13 cellular contexts compared by ENCODE assay signal in the genomic region with DNA sequence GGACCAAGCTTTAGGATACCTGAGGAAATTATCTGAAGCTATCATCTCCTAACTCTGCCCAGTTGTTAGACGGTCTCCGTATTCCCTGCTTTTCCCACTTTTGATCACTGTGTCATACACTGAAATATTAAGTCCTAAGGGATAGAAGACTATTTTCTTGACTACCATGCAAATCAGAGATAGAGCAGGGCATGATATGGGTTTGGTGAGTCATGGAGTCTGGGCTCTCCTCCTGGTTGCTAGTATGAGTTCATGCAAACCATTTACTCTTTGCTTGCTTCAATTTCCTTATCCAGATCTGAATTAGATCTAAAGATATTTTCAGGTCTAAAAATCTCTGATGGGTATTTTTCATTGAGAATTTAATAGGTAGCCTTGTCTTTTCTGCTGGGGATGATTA. TPM values are rescaled to one million over a fixed set of nuclear protein-coding genes. Genes with fewer than 3 reads are reported as not detected.
DNase-seq lines count a peak whose midpoint lies in the region; ATAC-seq, FAIRE-seq and TF ChIP-seq lines count a peak whose summit lies in the region.
"Had no signal": no experiment of that assay in that cellular context is flagged by ENCODE, and none has a peak within 500 bp of the region (broad histone marks: within the 10 kb centered on the region; RNA-seq: fewer than 3 reads in every experiment).

No MANE protein-coding gene starts in this region.

- H3K9me1 ChIP-seq in keratinocyte (ENCODE audit: control insufficient read depth, extremely low read depth, insufficient read depth, low read length) = no peaks in the 10 kb centered on the region

- dilution Hi-C loops in keratinocyte (cut with MboI; ENCODE audit: extremely low pct_ligation_motif_present, low sequenced_read_pairs) = loop anchor here (10.0 kb wide), 1 partner anchor 56 kb away; a partner anchor contains a TSS

- H3K36me3 Mint-ChIP-seq in activated naive CD8-positive, alpha-beta T cell treated with anti-CD3 and anti-CD28 coated beads for 36 hours = no peaks in the 10 kb centered on the region
- H3K36me3 Mint-ChIP-seq: activated naive CD4-positive, alpha-beta T cell treated with anti-CD3 and anti-CD28 coated beads, Interleukin-2, amount 50 U/mL, for 72 hours had no signal

- H3K4me1 Mint-ChIP-seq in activated naive CD8-positive, alpha-beta T cell treated with anti-CD3 and anti-CD28 coated beads for 36 hours = peaks cover 5% of the 10 kb centered on the region

- H3K4me3 ChIP-seq in brain microvascular endothelial cell (ENCODE audit: low read depth, low read length) (no peak overlapping the region), keratinocyte (ENCODE audit: control insufficient read depth in 2 of 3, extremely low read depth in 1 of 3, insufficient read depth in 2 of 3, low read depth in 1 of 3, low read length in 3 of 3) (no peak overlapping the region), stomach (no peak overlapping the region)
- H3K4me3 ChIP-seq: ovary, spleen had no signal

- H3K36me3 ChIP-seq in brain microvascular endothelial cell (replicated peaks) = no peaks in the 10 kb centered on the region
- H3K36me3 ChIP-seq in keratinocyte (ENCODE audit: control insufficient read depth in 2 of 2, extremely low read depth in 1 of 2, insufficient read depth in 2 of 2, low read length in 2 of 2) = no peaks in the 10 kb centered on the region
- H3K36me3 ChIP-seq in stomach = no peaks in the 10 kb centered on the region
- H3K36me3 ChIP-seq: ovary, spleen had no signal

- H4K20me1 ChIP-seq in keratinocyte (ENCODE audit: control insufficient read depth, extremely low read depth, insufficient read depth, low read length) = no peaks in the 10 kb centered on the region

- no peak for TF ChIP-seq POLR2A in stomach (IDR thresholded peaks at IDR 0.05)

- DNase-seq in ACHN (peak; percentile 13), LHCN-M2 (ENCODE audit: low read depth) (peak; percentile 60), brain microvascular endothelial cell (peak; percentile 79), keratinocyte (ENCODE audit: low read depth, low spot score) (no peak), stomach (no peak), NCI-H2081 (lab: John Stamatoyannopoulos, UW) (no peak)
- no peak for DNase-seq in activated naive CD8-positive, alpha-beta T cell treated with anti-CD3 and anti-CD28 coated beads for 36 hours
- DNase-seq: activated CD4-positive, CD25-positive, alpha-beta regulatory T cell; ovary; spleen had no signal

- H3K79me2 ChIP-seq in keratinocyte (ENCODE audit: control insufficient read depth, insufficient read depth, low read length) = peaks cover 79% of the 10 kb centered on the region

- no peak for TF ChIP-seq EP300 in stomach (IDR thresholded peaks at IDR 0.05)

- H3K27me3 Mint-ChIP-seq in activated naive CD8-positive, alpha-beta T cell treated with anti-CD3 and anti-CD28 coated beads for 36 hours = no peaks in the 10 kb centered on the region

- no peak overlapping the region for H3K27ac ChIP-seq in brain microvascular endothelial cell
- no peak overlapping the region for H3K27ac ChIP-seq in keratinocyte (ENCODE audit: control insufficient read depth, insufficient read depth, low read length)
- no peak overlapping the region for H3K27ac ChIP-seq in stomach
- H3K27ac ChIP-seq: ovary, spleen had no signal

- no peak overlapping the region for H3K9ac ChIP-seq in keratinocyte (ENCODE audit: control insufficient read depth, extremely low read depth, insufficient read depth, low read length)

- H2AFZ ChIP-seq in keratinocyte (ENCODE audit: control insufficient read depth, low read length) = no peak overlapping the region

- H3K27me3 ChIP-seq in brain microvascular endothelial cell (replicated peaks) (no peaks in the 10 kb centered on the region), keratinocyte (ENCODE audit: control insufficient read depth, extremely low read depth, insufficient read depth, low read length) (no peaks in the 10 kb centered on the region), stomach (no peaks in the 10 kb centered on the region)
- H3K27me3 ChIP-seq: ovary, spleen had no signal

- FAIRE-seq in keratinocyte (lab: Jason Lieb, UNC) = peak; percentile 66

- WGBS in stomach, 5 donors = 80 to 98% (median 95%) methylated on average over 2 of the region's 2 CpGs

- TF ChIP-seq CTCF in brain microvascular endothelial cell (IDR thresholded peaks at IDR 0.05; ENCODE audit: low read depth, low read length, missing control alignments) (no peak), keratinocyte (optimal IDR thresholded peaks at IDR 0.05 in 1 of 3, IDR thresholded peaks at IDR 0.05 in 1 of 3, conservative IDR thresholded peaks at IDR 0.05 in 1 of 3; ENCODE audit: extremely low read depth in 1 of 3, insufficient read depth in 2 of 3, low read length in 3 of 3) (no peak), stomach (IDR thresholded peaks at IDR 0.05) (no peak)

- ATAC-seq in HG02870 (IDR thresholded peaks at IDR 0.05; ENCODE audit: unreplicated experiment) = no peak
- ATAC-seq: activated naive CD4-positive, alpha-beta T cell treated with anti-CD3 and anti-CD28 coated beads, Interleukin-2, amount 50 U/mL, for 72 hours had no signal

- in situ Hi-C loops in ACHN (cut with HindIII; ENCODE audit: low pct_ligation_motif_present, low pct_unique_long_range_greater_than_20kb, low sequenced_read_pairs) = loop anchor here (25.0 kb wide), 1 partner anchor 298 kb away; no protein-coding TSS in a partner anchor
- in situ Hi-C loops in brain microvascular endothelial cell (cut with HindIII; ENCODE audit: low pct_ligation_motif_present, low sequenced_read_pairs) = no loop called here

- H3K9me3 ChIP-seq in keratinocyte (ENCODE audit: control insufficient read depth, low read depth, low read length) (no peaks in the 10 kb centered on the region), stomach (no peaks in the 10 kb centered on the region)
- H3K9me3 ChIP-seq: ovary, spleen had no signal

- H3K4me2 ChIP-seq in keratinocyte (ENCODE audit: control insufficient read depth, extremely low read depth, insufficient read depth, low read depth, low read length) = no peak overlapping the region

- peaks cover 6% of the 10 kb centered on the region for H3K4me1 ChIP-seq in keratinocyte (ENCODE audit: control insufficient read depth, extremely low read depth, insufficient read depth, low read length)
- H3K4me1 ChIP-seq in stomach = peaks cover 0 to 45% (median 15%) of the 10 kb centered on the region in 4 donors
- H3K4me1 ChIP-seq: spleen had no signal

- no peak overlapping the region for H3K4me3 Mint-ChIP-seq in activated naive CD8-positive, alpha-beta T cell treated with anti-CD3 and anti-CD28 coated beads for 36 hours
- H3K4me3 Mint-ChIP-seq: mesothelial cell of epicardium had no signal

- no peaks in the 10 kb centered on the region for H3K9me3 Mint-ChIP-seq in activated naive CD8-positive, alpha-beta T cell treated with anti-CD3 and anti-CD28 coated beads for 36 hours
- H3K9me3 Mint-ChIP-seq: activated naive CD4-positive, alpha-beta T cell treated with anti-CD3 and anti-CD28 coated beads, Interleukin-2, amount 50 U/mL, for 72 hours; mesothelial cell of epicardium had no signal

- intact Hi-C loops in stomach (cut with DNase I; ENCODE audit: low total_unique reads) = no loop called here

- no peak overlapping the region for H3K27ac Mint-ChIP-seq in activated naive CD8-positive, alpha-beta T cell treated with anti-CD3 and anti-CD28 coated beads for 36 hours
- H3K27ac Mint-ChIP-seq: mesothelial cell of epicardium had no signal

RNA-seq across cellular contexts. Expression of a gene that starts 55.0 kb away (rescaled TPM):
- 39.6 and 56.7 TPM in 2 replicates for total RNA-seq in LHCN-M2 (2014; rRNA removed)
- polyA plus RNA-seq in LHCN-M2 (2012) = 23.7 TPM
- polyA plus RNA-seq in keratinocyte = 42.3 to 78.5 TPM (median 59.0 TPM) in 3 replicates
- 180 TPM for polyA plus RNA-seq in keratinocyte (2011; ENCODE audit: low read depth)
- 49.0 and 54.3 TPM in 2 replicates for polyA plus RNA-seq in keratinocyte (2011; cell fraction: cytosol; rRNA removed)
- polyA plus RNA-seq in keratinocyte (2011; cell fraction: nucleus; rRNA removed) = 57.0 and 83.0 TPM in 2 replicates
- 44.0 and 55.0 TPM in 2 replicates for polyA plus RNA-seq in keratinocyte (2012; ENCODE audit: low replicate concordance)
- polyA minus RNA-seq in keratinocyte = 25.4 to 122 TPM (median 60.8 TPM) in 3 replicates
- polyA minus RNA-seq in keratinocyte (2011; cell fraction: cytosol; rRNA and poly(A)+ RNA removed) = 55.1 TPM
- 74.2 and 175 TPM in 2 replicates for polyA minus RNA-seq in keratinocyte (2011; cell fraction: nucleus; rRNA and poly(A)+ RNA removed)
- total RNA-seq in stomach = 100 to 1,000 TPM in 3 of 5 donors, 10 to 100 TPM in 2; 18.0 to 142 (median 107) TPM
- 10 to 100 TPM; 10.2 to 23.1 (median 17.6) TPM for polyA plus RNA-seq in stomach
- 10 to 100 TPM; 25.3 to 28.2 TPM for total RNA-seq in activated naive CD8-positive, alpha-beta T cell treated with anti-CD3 and anti-CD28 coated beads for 36 hours

Comparison
In these comparisons a context has a peak if more than half of its experiments do, and no peak if none do; other contexts are left out.
1. DNase-seq: peak in ACHN (single experiment), LHCN-M2 (single experiment) and brain microvascular endothelial cell (single experiment); none in keratinocyte (single experiment), stomach (single experiment), NCI-H2081 (0 of 2) and activated naive CD8-positive, alpha-beta T cell treated with anti-CD3 and anti-CD28 coated beads for 36 hours (single experiment).